1 cellular context compared by ENCODE assay signal in the genomic region with DNA sequence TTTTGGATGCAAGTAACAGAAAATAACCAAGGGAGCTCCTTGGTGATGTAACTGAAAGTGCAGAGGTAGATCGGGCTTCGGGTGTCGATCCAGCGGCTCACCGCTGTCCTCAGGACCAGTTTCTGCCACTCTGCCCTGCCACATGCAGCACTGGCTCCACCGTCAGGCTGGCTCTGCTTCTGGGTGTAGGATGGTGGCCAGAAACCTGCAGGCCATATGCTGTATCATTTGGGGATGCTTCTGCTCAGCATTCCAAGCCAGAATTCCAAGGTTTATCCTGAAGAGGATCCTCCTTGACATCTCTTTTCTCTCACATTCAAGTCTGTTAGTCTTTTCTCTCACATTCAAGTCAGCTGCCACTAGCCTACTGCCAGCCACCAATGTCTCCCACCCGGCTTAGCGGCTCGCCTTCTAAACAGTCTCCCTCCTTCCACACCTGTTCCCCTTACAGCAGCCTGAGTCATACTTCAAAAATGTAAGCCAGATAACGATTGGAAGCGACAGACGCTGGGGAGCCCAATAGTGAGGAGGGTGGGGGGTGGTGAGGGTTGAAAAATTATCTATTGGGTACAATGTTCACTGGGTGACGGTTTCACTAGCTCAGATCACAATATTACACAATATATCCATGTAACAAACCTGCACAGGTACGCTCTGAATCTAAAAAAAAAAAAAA.
TF ChIP-seq lines count a peak whose summit lies in the region.

No MANE protein-coding gene starts in this region.

TF ChIP-seq in H1, 55 proteins besides CTCF, POLR2A, EP300 and RAD21:
- TF ChIP-seq PHF8 (conservative IDR thresholded peaks at IDR 0.05; ENCODE audit: low read depth, low read length), result no peak
- TF ChIP-seq, protein P1, sequence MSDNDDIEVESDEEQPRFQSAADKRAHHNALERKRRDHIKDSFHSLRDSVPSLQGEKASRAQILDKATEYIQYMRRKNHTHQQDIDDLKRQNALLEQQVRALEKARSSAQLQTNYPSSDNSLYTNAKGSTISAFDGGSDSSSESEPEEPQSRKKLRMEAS (IDR thresholded peaks at IDR 0.05), result peak; percentile 60; the same call in 1 of the 2 replicates
